In the genomic region with DNA sequence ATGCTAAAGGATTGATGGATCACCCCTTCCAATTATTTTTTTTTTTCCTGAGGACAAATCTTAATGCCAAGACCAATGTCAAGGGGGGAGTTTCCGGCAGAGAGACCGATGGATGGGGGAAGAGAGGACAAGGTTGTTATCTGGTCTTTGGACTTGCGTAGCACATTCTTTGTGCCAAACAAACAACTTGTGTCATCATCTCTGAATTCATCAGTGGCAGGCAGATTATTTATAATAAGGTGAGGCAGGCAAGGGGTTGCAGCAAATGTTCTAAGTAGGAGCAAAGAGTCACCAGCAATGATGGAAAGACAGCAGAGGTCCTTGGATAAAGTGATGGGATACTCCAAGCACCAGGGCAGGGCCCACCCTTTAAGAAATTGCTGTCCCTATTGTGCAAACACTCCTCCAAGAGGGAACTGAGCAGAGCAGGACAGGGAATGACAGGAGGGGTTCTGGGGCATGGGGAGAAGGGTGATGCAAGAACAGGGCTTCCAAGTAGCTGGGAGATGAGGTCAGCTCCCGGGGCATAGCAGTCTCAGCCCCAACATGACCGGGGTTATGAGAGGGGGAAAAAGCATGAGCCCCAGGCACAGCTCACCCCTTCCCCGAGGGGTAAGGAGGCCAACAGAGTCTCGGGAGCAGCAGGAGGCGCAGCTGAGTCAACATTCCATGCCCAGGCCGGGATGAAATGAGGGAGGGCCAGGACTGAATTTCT, we compare ENCODE assay signal across 16 cellular contexts. TPM values are rescaled to one million over a fixed set of nuclear protein-coding genes. Genes with fewer than 3 reads are reported as not detected.
DNase-seq lines count a peak whose midpoint lies in the region; ATAC-seq and TF ChIP-seq lines count a peak whose summit lies in the region.
"Had no signal": no experiment of that assay in that cellular context is flagged by ENCODE, and none has a peak within 500 bp of the region (broad histone marks: within the 10 kb centered on the region; RNA-seq: fewer than 3 reads in every experiment).

No MANE protein-coding gene starts in this region.

- H4K20me1 ChIP-seq in IMR-90 (ENCODE audit: insufficient read depth, low read length): peaks cover 13% of the 10 kb centered on the region; the same call in 1 of the 2 replicates

- no peak overlapping the region for H3K4me3 Mint-ChIP-seq in activated T-helper 1 cell treated with anti-CD3 and anti-CD28 coated beads, Interleukin-12 subunit alpha, Interleukin-12 subunit beta, Interleukin-2, Interleukin-4 antibody, amounts not matched to agents 30 ng/mL and 10 ng/mL and 1 ng/mL, durations not matched to agents 14 hours and 24 hours and 36 hours
- H3K4me3 Mint-ChIP-seq: immature natural killer cell had no signal

- H3K14ac ChIP-seq in IMR-90 (replicated peaks; ENCODE audit: low read depth, low read length) (no peak overlapping the region), mesenchymal stem cell (ENCODE audit: low read length in 2 of 2) (no peak overlapping the region)

- H3K27me3 ChIP-seq in IMR-90 (ENCODE audit: control insufficient read depth, insufficient read depth, low read length) (no peaks in the 10 kb centered on the region), mesenchymal stem cell (ENCODE audit: control insufficient read depth in 1 of 2, insufficient read depth in 1 of 2, low read length in 2 of 2) (no peaks in the 10 kb centered on the region), adrenal gland (no peaks in the 10 kb centered on the region)
- H3K27me3 ChIP-seq: BLaER1 treated with 17β-estradiol and CSF1 and Interleukin-3, amounts not matched to agents 10 nM and 100 nM had no signal

- no peak for TF ChIP-seq POLR2A in IMR-90 (IDR thresholded peaks at IDR 0.05; ENCODE audit: low read depth, low read length)
- TF ChIP-seq POLR2A in adrenal gland (IDR thresholded peaks at IDR 0.05): no peak

- no peaks in the 10 kb centered on the region for H3K4me1 Mint-ChIP-seq in activated T-helper 1 cell treated with anti-CD3 and anti-CD28 coated beads, Interleukin-12 subunit alpha, Interleukin-12 subunit beta, Interleukin-2, Interleukin-4 antibody, amounts not matched to agents 30 ng/mL and 10 ng/mL and 1 ng/mL, durations not matched to agents 14 hours and 24 hours and 36 hours (ENCODE audit: low read depth)
- H3K4me1 Mint-ChIP-seq: immature natural killer cell had no signal

- WGBS in IMR-90 (ENCODE audit: extremely low coverage in 2 of 2, insufficient read length in 1 of 2), 2 experiments: no CpG with 5 or more reads among the region's 9 CpGs
- 81% methylated on average over 6 of the region's 9 CpGs for WGBS in mesenchymal stem cell
- WGBS in adrenal gland, 4 donors: 80 to 86% (median 81%) methylated on average over 9 of the region's 9 CpGs

- H3K79me1 ChIP-seq in IMR-90 (ENCODE audit: low read depth in 1 of 2, low read length in 2 of 2): no peaks in the 10 kb centered on the region
- H3K79me1 ChIP-seq in mesenchymal stem cell (replicated peaks; ENCODE audit: low read length, poor library complexity, severe bottlenecking): no peaks in the 10 kb centered on the region

- H3K4me1 ChIP-seq in IMR-90 (ENCODE audit: control insufficient read depth, insufficient read depth, low read length) (no peaks in the 10 kb centered on the region; the same call in 1 of the 2 replicates), mesenchymal stem cell (ENCODE audit: control insufficient read depth, insufficient read depth, low read depth, low read length) (peaks cover 10% of the 10 kb centered on the region), adrenal gland (replicated peaks in 1 of 2) (no peaks in the 10 kb centered on the region)

- dilution Hi-C loops in IMR-90 (cut with HindIII; ENCODE audit: low sequenced_read_pairs, unreplicated experiment): no loop called here

- no peak overlapping the region for H3K27ac Mint-ChIP-seq in activated T-helper 1 cell treated with anti-CD3 and anti-CD28 coated beads, Interleukin-12 subunit alpha, Interleukin-12 subunit beta, Interleukin-2, Interleukin-4 antibody, amounts not matched to agents 30 ng/mL and 10 ng/mL and 1 ng/mL, durations not matched to agents 14 hours and 24 hours and 36 hours

- no peak overlapping the region for H3K56ac ChIP-seq in IMR-90 (ENCODE audit: extremely low read depth, insufficient read depth, low read length)

- H4K91ac ChIP-seq in IMR-90 (ENCODE audit: insufficient read depth, low read depth, low read length) (no peak overlapping the region), mesenchymal stem cell (ENCODE audit: low read length) (no peak overlapping the region)

- intact Hi-C loops in IMR-90 (cut with micrococcal nuclease): no loop called here
- intact Hi-C loops in adrenal gland (cut with DNase I): no loop called here
- intact Hi-C loops in activated T-helper 1 cell treated with anti-CD3 and anti-CD28 coated beads, Interleukin-12 subunit alpha, Interleukin-12 subunit beta, Interleukin-2, Interleukin-4 antibody, amounts not matched to agents 30 ng/mL and 10 ng/mL and 1 ng/mL, durations not matched to agents 14 hours and 24 hours and 36 hours (cut with micrococcal nuclease): no loop called here

- H3K23ac ChIP-seq in IMR-90 (ENCODE audit: low read depth, low read length) (no peak overlapping the region), mesenchymal stem cell (ENCODE audit: low read length in 2 of 2) (no peak overlapping the region)

- H3K18ac ChIP-seq in IMR-90 (ENCODE audit: low read depth, low read length) (no peak overlapping the region), mesenchymal stem cell (ENCODE audit: low read depth in 1 of 2, low read length in 2 of 2) (no peak overlapping the region)

- no peak overlapping the region for H2AK5ac ChIP-seq in IMR-90 (ENCODE audit: low read depth, low read length)
- H2AK5ac ChIP-seq in mesenchymal stem cell (ENCODE audit: low read length, severe bottlenecking): no peak overlapping the region

- no peaks in the 10 kb centered on the region for H3K9me3 ChIP-seq in IMR-90 (ENCODE audit: control insufficient read depth, insufficient read depth, low read length)
- no peaks in the 10 kb centered on the region for H3K9me3 ChIP-seq in mesenchymal stem cell (ENCODE audit: control insufficient read depth, low read length)
- no peaks in the 10 kb centered on the region for H3K9me3 ChIP-seq in adrenal gland (replicated peaks in 1 of 3)

- DNase-seq in AG10803 (ENCODE audit: low read depth) (peak; percentile 64), IMR-90 (no peak), choroid plexus epithelial cell (ENCODE audit: low read depth) (peak; percentile 36), mesenchymal stem cell (no peak), GM13976 (ENCODE audit: low spot score) (no peak), adrenal gland (no peak)
- no peak for DNase-seq in activated T-helper 1 cell treated with anti-CD3 and anti-CD28 coated beads, Interleukin-12 subunit alpha, Interleukin-12 subunit beta, Interleukin-2, Interleukin-4 antibody, amounts not matched to agents 30 ng/mL and 10 ng/mL and 1 ng/mL, durations not matched to agents 14 hours and 24 hours and 36 hours (ENCODE audit: low spot score)
- no peak for DNase-seq in stimulated activated CD4-positive, alpha-beta T cell treated with anti-CD3 and anti-CD28 coated beads, Interleukin-2, amount 100 ng/mL, for 48 hours
- DNase-seq: activated CD4-positive, CD25-positive, alpha-beta regulatory T cell treated with anti-CD3 and anti-CD28 coated beads, Interleukin-2, amount 50 U/mL, for 72 hours; dermis blood vessel endothelial cell; DMS79; immature natural killer cell; KBM-7; NCI-H1417 treated with DMSO at 0.1 percent for 48 hours; posterior cingulate gyrus had no signal

- no TSS peak for BruUV-seq in IMR-90 (replicated peaks; lab: Mats Ljungman, UMichigan)

- CTCF ChIA-PET in IMR-90 (lab: Yijun Ruan, JAX): interaction anchor here (0.7 to 1.6 kb wide), 2 partner anchors 81 to 108 kb away, joined by 4 to 5 read pairs; no protein-coding TSS in a partner anchor

- peak; percentile 34 for TF ChIP-seq CTCF in AG10803 (conservative IDR thresholded peaks at IDR 0.05; ENCODE audit: low read length)
- 0 out of 2 replicates have a peak, but pooled peaks have one; percentile 13 for TF ChIP-seq CTCF in IMR-90 (conservative IDR thresholded peaks at IDR 0.05; ENCODE audit: low read depth, low read length)
- peak; percentile 52 for TF ChIP-seq CTCF in choroid plexus epithelial cell (conservative IDR thresholded peaks at IDR 0.05; ENCODE audit: low read depth, low read length)
- no peak for TF ChIP-seq CTCF in GM13976 (IDR thresholded peaks at IDR 0.05; ENCODE audit: borderline replicate concordance, control extremely low read depth, extremely low read depth, insufficient read depth, missing control alignments)
- no peak for TF ChIP-seq CTCF in adrenal gland (IDR thresholded peaks at IDR 0.05)

- H4K8ac ChIP-seq in IMR-90 (ENCODE audit: low read depth in 2 of 2, low read length in 2 of 2) (no peak overlapping the region), mesenchymal stem cell (ENCODE audit: low read length) (no peak overlapping the region)

- TF ChIP-seq RAD21 in IMR-90 (IDR thresholded peaks at IDR 0.05; ENCODE audit: low read length): no peak

- H4K5ac ChIP-seq in IMR-90 (ENCODE audit: low read depth, low read length): no peak overlapping the region

- no peak overlapping the region for H2BK120ac ChIP-seq in IMR-90 (ENCODE audit: low read depth, low read length)
- H2BK120ac ChIP-seq in mesenchymal stem cell (ENCODE audit: low read depth, low read length): no peak overlapping the region

- no peak overlapping the region for H2AK9ac ChIP-seq in IMR-90 (replicated peaks; ENCODE audit: low read depth, low read length, poor library complexity)

- H2AFZ ChIP-seq in IMR-90 (replicated peaks; ENCODE audit: low read length, poor library complexity): no peak overlapping the region
- H2AFZ ChIP-seq in mesenchymal stem cell (ENCODE audit: low read depth, low read length): no peak overlapping the region

- no peak overlapping the region for H3K4me2 ChIP-seq in IMR-90 (ENCODE audit: low read depth, low read length)
- no peak overlapping the region for H3K4me2 ChIP-seq in mesenchymal stem cell (ENCODE audit: low read length, poor library complexity, severe bottlenecking)
- H3K4me2 ChIP-seq: BLaER1 treated with 17β-estradiol and CSF1 and Interleukin-3, amounts not matched to agents 10 nM and 100 nM had no signal

- H3K9me3 Mint-ChIP-seq in activated T-helper 1 cell treated with anti-CD3 and anti-CD28 coated beads, Interleukin-12 subunit alpha, Interleukin-12 subunit beta, Interleukin-2, Interleukin-4 antibody, amounts not matched to agents 30 ng/mL and 10 ng/mL and 1 ng/mL, durations not matched to agents 14 hours and 24 hours and 36 hours: no peaks in the 10 kb centered on the region
- H3K9me3 Mint-ChIP-seq: immature natural killer cell had no signal

- no peak overlapping the region for H2BK20ac ChIP-seq in IMR-90 (ENCODE audit: low read depth, low read length)

- H3K36me3 ChIP-seq in IMR-90 (ENCODE audit: control insufficient read depth, insufficient read depth, low read length): peaks cover 5% of the 10 kb centered on the region
- H3K36me3 ChIP-seq in mesenchymal stem cell (ENCODE audit: control insufficient read depth in 1 of 2, insufficient read depth in 2 of 2, low read depth in 1 of 2, low read length in 2 of 2): peaks cover 6 to 14% of the 10 kb centered on the region in 2 experiments
- peaks cover 0 to 2% of the 10 kb centered on the region in 2 donors for H3K36me3 ChIP-seq in adrenal gland (replicated peaks in 1 of 2)

- H3K27ac ChIP-seq in IMR-90 (ENCODE audit: insufficient read depth, low read length): no peak overlapping the region
- H3K27ac ChIP-seq in mesenchymal stem cell (ENCODE audit: low read length, poor library complexity, severe bottlenecking): peak overlapping the region; percentile 22
- H3K27ac ChIP-seq in adrenal gland: no peak overlapping the region
- H3K27ac ChIP-seq: BLaER1 treated with 17β-estradiol and CSF1 and Interleukin-3, amounts not matched to agents 10 nM and 100 nM had no signal

- H3K4ac ChIP-seq in IMR-90 (ENCODE audit: low read depth, low read length): no peak overlapping the region
- no peak overlapping the region for H3K4ac ChIP-seq in mesenchymal stem cell (ENCODE audit: low read depth in 1 of 2, low read length in 2 of 2)

- H3K9ac ChIP-seq in IMR-90 (ENCODE audit: low read depth, low read length): no peak overlapping the region
- no peak overlapping the region for H3K9ac ChIP-seq in mesenchymal stem cell (ENCODE audit: low read length)
- H3K9ac ChIP-seq: BLaER1 treated with 17β-estradiol and CSF1 and Interleukin-3, amounts not matched to agents 10 nM and 100 nM had no signal

- H2BK5ac ChIP-seq in IMR-90 (ENCODE audit: low read depth, low read length, poor library complexity, severe bottlenecking) (no peak overlapping the region), mesenchymal stem cell (ENCODE audit: low read depth, low read length, poor library complexity, severe bottlenecking) (no peak overlapping the region)

- H3K27me3 Mint-ChIP-seq in activated T-helper 1 cell treated with anti-CD3 and anti-CD28 coated beads, Interleukin-12 subunit alpha, Interleukin-12 subunit beta, Interleukin-2, Interleukin-4 antibody, amounts not matched to agents 30 ng/mL and 10 ng/mL and 1 ng/mL, durations not matched to agents 14 hours and 24 hours and 36 hours (ENCODE audit: insufficient read depth): peaks cover 5% of the 10 kb centered on the region

- no peak overlapping the region for H3K4me3 ChIP-seq in AG10803 (ENCODE audit: low read length)
- no peak overlapping the region for H3K4me3 ChIP-seq in IMR-90 (ENCODE audit: insufficient read depth, low read depth, low read length)
- H3K4me3 ChIP-seq in choroid plexus epithelial cell (ENCODE audit: low read depth, low read length): no peak overlapping the region
- no peak overlapping the region for H3K4me3 ChIP-seq in mesenchymal stem cell (ENCODE audit: insufficient read depth in 1 of 2, low read depth in 1 of 2, low read length in 2 of 2)
- H3K4me3 ChIP-seq in adrenal gland: no peak overlapping the region
- H3K4me3 ChIP-seq: BLaER1 treated with 17β-estradiol and CSF1 and Interleukin-3, amounts not matched to agents 10 nM and 100 nM had no signal

- in situ Hi-C loops in IMR-90 (cut with MboI; ENCODE audit: low sequenced_read_pairs): loop anchor here (25.0 kb wide), 1 partner anchor 1497 kb away; no protein-coding TSS in a partner anchor
- in situ Hi-C loops in GM13976 (cut with MboI; ENCODE audit: low sequenced_read_pairs, unreplicated experiment): no loop called here

- H3K9me1 ChIP-seq in IMR-90 (ENCODE audit: insufficient read depth, low read length): no peaks in the 10 kb centered on the region; the same call in 1 of the 2 replicates

- H3K36me3 Mint-ChIP-seq in activated T-helper 1 cell treated with anti-CD3 and anti-CD28 coated beads, Interleukin-12 subunit alpha, Interleukin-12 subunit beta, Interleukin-2, Interleukin-4 antibody, amounts not matched to agents 30 ng/mL and 10 ng/mL and 1 ng/mL, durations not matched to agents 14 hours and 24 hours and 36 hours (ENCODE audit: low read depth): peaks cover 7% of the 10 kb centered on the region

- POLR2A ChIA-PET in IMR-90 (lab: Charles Lee; ENCODE audit: unreplicated experiment): no interaction called here

- H2BK12ac ChIP-seq in mesenchymal stem cell (ENCODE audit: low read length in 2 of 2): no peak overlapping the region

- no peak overlapping the region for H2BK15ac ChIP-seq in IMR-90 (ENCODE audit: low read depth, low read length)
- H2BK15ac ChIP-seq in mesenchymal stem cell (ENCODE audit: low read depth, poor library complexity, severe bottlenecking): no peak overlapping the region

- peak; percentile 31 for ATAC-seq in IMR-90 (ENCODE audit: low read depth)

RNA-seq across cellular contexts. Expression of gene ANXA2, which starts 57.4 kb away (rescaled TPM):
- total RNA-seq in IMR-90 (2012; rRNA removed) (6,979 and 8,412 TPM in 2 replicates), adrenal gland (100 to 1,000 TPM; 335 to 733 (median 482) TPM)
- polyA plus RNA-seq in IMR-90 (2012; rRNA removed) (6,722 and 7,454 TPM in 2 replicates), adrenal gland (1,000 to 10,000 TPM in 1 of 3 donors, 100 to 1,000 TPM in 2; 314 to 1,002 (median 476) TPM)
- polyA plus RNA-seq in IMR-90 (2012; cell fraction: cytosol; rRNA removed): 2,230 and 5,114 TPM in 2 replicates
- 764 and 3,092 TPM in 2 replicates for polyA plus RNA-seq in IMR-90 (2012; cell fraction: nucleus; rRNA removed; ENCODE audit: low replicate concordance)
- polyA plus RNA-seq in mesenchymal stem cell (2013, experiment 1 of 2): 2,051 TPM
- polyA plus RNA-seq in mesenchymal stem cell (2013, experiment 2 of 2): 2,053 TPM
- total RNA-seq in activated T-helper 1 cell treated with anti-CD3 and anti-CD28 coated beads, Interleukin-12 subunit alpha, Interleukin-12 subunit beta, Interleukin-2, Interleukin-4 antibody, amounts not matched to agents 30 ng/mL and 10 ng/mL and 1 ng/mL, durations not matched to agents 14 hours and 24 hours and 36 hours: 243 and 247 TPM in 2 replicates

Comparison
In these comparisons a context has a peak if more than half of its experiments do, and no peak if none do; other contexts are left out.
1. DNase-seq: peak in AG10803 (single experiment) and choroid plexus epithelial cell (single experiment); none in IMR-90 (single experiment), mesenchymal stem cell (single experiment), GM13976 (single experiment), adrenal gland (0 of 7), activated T-helper 1 cell treated with anti-CD3 and anti-CD28 coated beads, Interleukin-12 subunit alpha, Interleukin-12 subunit beta, Interleukin-2, Interleukin-4 antibody, amounts not matched to agents 30 ng/mL and 10 ng/mL and 1 ng/mL, durations not matched to agents 14 hours and 24 hours and 36 hours (single experiment) and stimulated activated CD4-positive, alpha-beta T cell treated with anti-CD3 and anti-CD28 coated beads, Interleukin-2, amount 100 ng/mL, for 48 hours (0 of 2).
2. CTCF ChIP-seq: peak in AG10803 (single experiment), IMR-90 (single experiment) and choroid plexus epithelial cell (single experiment); none in GM13976 (single experiment) and adrenal gland (0 of 6).